Comparison of ENCODE assay signal across 9 cellular contexts in the genomic region with DNA sequence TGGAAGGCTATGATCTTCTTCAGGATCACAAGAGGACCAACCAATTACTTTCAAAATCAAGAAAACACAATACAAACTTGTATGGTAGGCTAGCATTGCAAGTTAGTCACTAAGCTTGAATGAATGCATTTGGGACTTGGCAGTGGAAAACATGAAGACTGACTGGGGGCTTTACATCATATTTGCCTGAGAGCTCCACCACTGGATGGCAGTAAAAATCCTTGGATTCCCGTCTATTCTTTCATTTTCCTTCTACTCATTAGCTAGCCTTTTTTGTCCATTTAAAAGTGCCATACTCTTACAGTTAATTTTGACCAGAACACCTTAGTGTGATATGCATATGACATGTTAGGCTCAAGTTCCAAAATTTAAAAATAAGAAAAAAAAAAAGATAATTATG.
DNase-seq lines count a peak whose midpoint lies in the region; ATAC-seq and TF ChIP-seq lines count a peak whose summit lies in the region.
"Had no signal": no experiment of that assay in that cellular context is flagged by ENCODE, and none has a peak within 500 bp of the region (broad histone marks: within the 10 kb centered on the region; RNA-seq: fewer than 3 reads in every experiment).

No MANE protein-coding gene starts in this region.

- H3K9me3 ChIP-seq in tibial artery: peaks cover 0 to 4% (median 0%) of the 10 kb centered on the region in 3 donors

- no peak for ATAC-seq in activated CD4-positive, alpha-beta T cell treated with anti-CD3 and anti-CD28 coated beads for 36 hours
- ATAC-seq in foreskin keratinocyte: peak; percentile 21
- ATAC-seq in GM19351 (IDR thresholded peaks at IDR 0.05; ENCODE audit: unreplicated experiment): no peak
- ATAC-seq: activated naive CD8-positive, alpha-beta T cell treated with anti-CD3 and anti-CD28 coated beads, Interleukin-2, amount 50 U/mL, for 24 hours had no signal

- H3K9me3 Mint-ChIP-seq in activated CD4-positive, alpha-beta T cell treated with anti-CD3 and anti-CD28 coated beads for 36 hours (ENCODE audit: low read depth): peaks cover 4% of the 10 kb centered on the region

- H3K4me3 Mint-ChIP-seq in activated CD4-positive, alpha-beta T cell treated with anti-CD3 and anti-CD28 coated beads for 36 hours: no peak overlapping the region
- H3K4me3 Mint-ChIP-seq: activated naive CD8-positive, alpha-beta T cell treated with anti-CD3 and anti-CD28 coated beads, Interleukin-2, amount 50 U/mL, for 24 hours had no signal

- H3K27me3 ChIP-seq in foreskin keratinocyte (no peaks in the 10 kb centered on the region), tibial artery (no peaks in the 10 kb centered on the region)

- intact Hi-C loops in activated CD4-positive, alpha-beta T cell treated with anti-CD3 and anti-CD28 coated beads for 36 hours (cut with DNase I, micrococcal nuclease): loop anchor here (2.0 to 10.0 kb wide), 2 partner anchors 170 to 172 kb away; no protein-coding TSS in a partner anchor
- intact Hi-C loops in tibial artery (cut with DNase I; ENCODE audit: low total_unique reads): no loop called here

- H3K27me3 Mint-ChIP-seq in activated CD4-positive, alpha-beta T cell treated with anti-CD3 and anti-CD28 coated beads for 36 hours: peaks cover 9% of the 10 kb centered on the region

- DNase-seq in activated CD4-positive, alpha-beta T cell treated with anti-CD3 and anti-CD28 coated beads for 36 hours: peak; percentile 5
- no peak for DNase-seq in activated CD4-positive, alpha-beta T cell treated with anti-CD3 and anti-CD28 coated beads for 4 hours
- DNase-seq in RKO (ENCODE audit: low spot score): peak; percentile 52
- no peak for DNase-seq in foreskin keratinocyte
- DNase-seq in tibial artery: no peak
- DNase-seq in stimulated activated CD4-positive, alpha-beta T cell treated with anti-CD3 and anti-CD28 coated beads, Interleukin-4, amount 100 ng/mL, for 4 hours: no peak
- no peak for DNase-seq in glomerular visceral epithelial cell (ENCODE audit: extremely low spot score)
- DNase-seq: activated naive CD8-positive, alpha-beta T cell treated with anti-CD3 and anti-CD28 coated beads, Interleukin-2, amount 50 U/mL, for 24 hours had no signal

- H3K27ac Mint-ChIP-seq in activated CD4-positive, alpha-beta T cell treated with anti-CD3 and anti-CD28 coated beads for 36 hours: no peak overlapping the region
- H3K27ac Mint-ChIP-seq: activated naive CD8-positive, alpha-beta T cell treated with anti-CD3 and anti-CD28 coated beads, Interleukin-2, amount 50 U/mL, for 24 hours had no signal

- POLR2A ChIA-PET in activated CD4-positive, alpha-beta T cell treated with anti-CD3 and anti-CD28 coated beads for 36 hours (lab: Charles Lee): no interaction called here

- H3K36me3 ChIP-seq in tibial artery: no peaks in the 10 kb centered on the region

- H3K4me1 ChIP-seq in foreskin keratinocyte: peaks cover 9% of the 10 kb centered on the region
- peaks cover 0 to 19% (median 7%) of the 10 kb centered on the region in 4 donors for H3K4me1 ChIP-seq in tibial artery

- TF ChIP-seq CTCF in foreskin keratinocyte (conservative IDR thresholded peaks at IDR 0.05): peak; percentile 65
- peak in 1 of 2 experiments; percentile 16 for TF ChIP-seq CTCF in tibial artery (IDR thresholded peaks at IDR 0.05)

- CTCF ChIA-PET in activated CD4-positive, alpha-beta T cell treated with anti-CD3 and anti-CD28 coated beads for 36 hours (lab: Charles Lee): interaction anchor here (0.6 to 2.3 kb wide), 3 partner anchors 9 to 191 kb away, joined by 3 to 12 read pairs (median 5); no protein-coding TSS in a partner anchor

- H3K4me3 ChIP-seq in tibial artery: no peak overlapping the region

- no peaks in the 10 kb centered on the region for H3K36me3 Mint-ChIP-seq in activated CD4-positive, alpha-beta T cell treated with anti-CD3 and anti-CD28 coated beads for 36 hours (ENCODE audit: low read depth)

- no peaks in the 10 kb centered on the region for H3K4me1 Mint-ChIP-seq in activated CD4-positive, alpha-beta T cell treated with anti-CD3 and anti-CD28 coated beads for 36 hours
- H3K4me1 Mint-ChIP-seq: activated naive CD8-positive, alpha-beta T cell treated with anti-CD3 and anti-CD28 coated beads, Interleukin-2, amount 50 U/mL, for 24 hours had no signal

- H3K27ac ChIP-seq in foreskin keratinocyte (no peak overlapping the region), tibial artery (peak overlapping the region; percentile 47 to 71)

Comparison
In these comparisons a context has a peak if more than half of its experiments do, and no peak if none do; other contexts are left out.
1. DNase-seq: peak in activated CD4-positive, alpha-beta T cell treated with anti-CD3 and anti-CD28 coated beads for 36 hours (single experiment) and RKO (single experiment); none in activated CD4-positive, alpha-beta T cell treated with anti-CD3 and anti-CD28 coated beads for 4 hours (0 of 2), foreskin keratinocyte (0 of 2), tibial artery (0 of 2), stimulated activated CD4-positive, alpha-beta T cell treated with anti-CD3 and anti-CD28 coated beads, Interleukin-4, amount 100 ng/mL, for 4 hours (0 of 2) and glomerular visceral epithelial cell (single experiment).